9 cellular contexts compared by ENCODE assay signal in the genomic region with DNA sequence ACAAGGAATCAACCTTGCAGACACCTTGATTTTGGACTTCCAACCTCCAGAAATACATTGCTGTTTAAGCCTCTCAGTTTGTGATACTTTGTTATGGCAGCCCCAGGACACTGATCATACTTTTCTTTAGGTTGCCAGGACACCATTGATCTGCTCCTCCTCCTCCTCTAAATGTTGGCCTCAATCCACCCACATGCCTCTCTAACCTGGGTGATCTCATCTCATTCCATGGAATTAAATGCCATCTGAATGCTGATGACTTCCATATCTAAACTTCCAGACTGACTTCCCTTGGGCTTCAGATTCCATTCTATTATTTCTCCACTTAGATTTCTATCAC. TPM values are rescaled to one million over a fixed set of nuclear protein-coding genes. Genes with fewer than 3 reads are reported as not detected.
DNase-seq lines count a peak whose midpoint lies in the region; ATAC-seq, FAIRE-seq and TF ChIP-seq lines count a peak whose summit lies in the region.
"Had no signal": no experiment of that assay in that cellular context is flagged by ENCODE, and none has a peak within 500 bp of the region (broad histone marks: within the 10 kb centered on the region; RNA-seq: fewer than 3 reads in every experiment).

No MANE protein-coding gene starts in this region.

- in situ Hi-C loops in K562 (cut with MboI): no loop called here

- H3K4me3 ChIP-seq in K562 (no peak overlapping the region), mesendoderm (ENCODE audit: low read length) (no peak overlapping the region), uterus (no peak overlapping the region)
- H3K4me3 ChIP-seq: psoas muscle had no signal

- TF ChIP-seq RAD21 in K562 (CRISPR knock-in tag; conservative IDR thresholded peaks at IDR 0.05 in 1 of 2, IDR thresholded peaks at IDR 0.05 in 1 of 2): no peak

- H2BK120ac ChIP-seq in mesendoderm (ENCODE audit: low read depth, low read length): no peak overlapping the region

- H2BK5ac ChIP-seq in mesendoderm (ENCODE audit: low read length): no peak overlapping the region

- H3K9me1 ChIP-seq in K562 (ENCODE audit: control insufficient read depth, insufficient read depth, low read length): no peaks in the 10 kb centered on the region

- no peak overlapping the region for H3K56ac ChIP-seq in mesendoderm (ENCODE audit: low read length)

- BruUV-seq in K562 (replicated peaks; lab: Mats Ljungman, UMichigan): no TSS peak

- TF ChIP-seq EP300 in K562 (IDR thresholded peaks at IDR 0.05; ENCODE audit: low read length): no peak

- ATAC-seq in K562 (no peak), HG02642 (IDR thresholded peaks at IDR 0.05; ENCODE audit: poor library complexity, unreplicated experiment) (no peak)
- ATAC-seq: psoas muscle had no signal

- POLR2A ChIA-PET in K562 (lab: Yijun Ruan, JAX): interaction anchor here (0.6 to 1.2 kb wide), 2 partner anchors 13 to 20 kb away, joined by 4 read pairs; no protein-coding TSS in a partner anchor

- no peak overlapping the region for H4K5ac ChIP-seq in mesendoderm (ENCODE audit: low read length)

- no peak for TF ChIP-seq POLR2A in K562 (conservative IDR thresholded peaks at IDR 0.05)
- TF ChIP-seq POLR2A in uterus (IDR thresholded peaks at IDR 0.05): no peak

- H3K79me2 ChIP-seq in K562 (ENCODE audit: control insufficient read depth, insufficient read depth, low read length) (no peaks in the 10 kb centered on the region), mesendoderm (ENCODE audit: control insufficient read depth, insufficient read depth, low read length) (no peaks in the 10 kb centered on the region)

- H2AFZ ChIP-seq in K562 (ENCODE audit: low read depth, low read length): no peak overlapping the region

- TF ChIP-seq CTCF in K562 (IDR thresholded peaks at IDR 0.05 in 2 of 3, conservative IDR thresholded peaks at IDR 0.05 in 1 of 3; ENCODE audit: insufficient read depth in 2 of 3, low read depth in 1 of 3, low read length in 3 of 3) (no peak), uterus (IDR thresholded peaks at IDR 0.05) (no peak)

- no peak overlapping the region for H2AK5ac ChIP-seq in mesendoderm (ENCODE audit: low read length)

- CTCF ChIA-PET in K562 (lab: Yijun Ruan, JAX; ENCODE audit: low intra/inter-chr PET ratio): no interaction called here

- H3K23ac ChIP-seq in mesendoderm (ENCODE audit: low read length): no peak overlapping the region

- H3K9ac ChIP-seq in K562 (ENCODE audit: insufficient read depth in 1 of 2, low read depth in 2 of 2, low read length in 2 of 2) (no peak overlapping the region), mesendoderm (ENCODE audit: low read length) (no peak overlapping the region)

- H4K8ac ChIP-seq in mesendoderm (ENCODE audit: low read depth, low read length): no peak overlapping the region

- H3K18ac ChIP-seq in mesendoderm (ENCODE audit: low read length): no peak overlapping the region

- H3K4me2 ChIP-seq in K562 (ENCODE audit: insufficient read depth, low read length): no peak overlapping the region
- H3K4me2 ChIP-seq in mesendoderm (ENCODE audit: low read length): no peak overlapping the region

- H3K4ac ChIP-seq in mesendoderm (ENCODE audit: low read depth, low read length): no peak overlapping the region

- no peaks in the 10 kb centered on the region for H3K79me1 ChIP-seq in mesendoderm (ENCODE audit: low read length)

- H4K20me1 ChIP-seq in K562 (replicated peaks; ENCODE audit: control insufficient read depth, insufficient read depth, low read length): 0 out of 2 replicates have a peak, but pooled peaks cover 3% of the 10 kb centered on the region

- H3K9me3 ChIP-seq in K562 (replicated peaks; ENCODE audit: control insufficient read depth, insufficient read depth, low read depth, low read length) (no peaks in the 10 kb centered on the region), uterus (no peaks in the 10 kb centered on the region)
- H3K9me3 ChIP-seq: psoas muscle had no signal

- H3K4me1 ChIP-seq in K562 (replicated peaks in 1 of 2; ENCODE audit: control insufficient read depth in 2 of 2, insufficient read depth in 2 of 2, low read length in 2 of 2): peaks cover 30 to 42% of the 10 kb centered on the region in 2 experiments
- H3K4me1 ChIP-seq in mesendoderm (ENCODE audit: control insufficient read depth, low read depth, low read length): peaks cover 11% of the 10 kb centered on the region
- H3K4me1 ChIP-seq in uterus: no peaks in the 10 kb centered on the region

- intact Hi-C loops in K562 (cut with micrococcal nuclease): no loop called here
- intact Hi-C loops in uterus (cut with DNase I; ENCODE audit: low total_unique reads): no loop called here

- H3K27ac ChIP-seq in K562 (ENCODE audit: extremely low read depth, low read depth, low read length): no peak overlapping the region
- H3K27ac ChIP-seq in mesendoderm (ENCODE audit: low read depth, low read length): no peak overlapping the region
- peak overlapping the region; percentile 78 to 87 for H3K27ac ChIP-seq in uterus
- H3K27ac ChIP-seq: psoas muscle had no signal

- H3K27me3 ChIP-seq in K562 (ENCODE audit: control insufficient read depth in 2 of 2, insufficient read depth in 2 of 2, low read length in 2 of 2) (no peaks in the 10 kb centered on the region), mesendoderm (ENCODE audit: insufficient read depth, low read length, poor library complexity) (no peaks in the 10 kb centered on the region), uterus (no peaks in the 10 kb centered on the region)

- no peak for FAIRE-seq in K562 (lab: Jason Lieb, UNC)

- no peaks in the 10 kb centered on the region for H3K36me3 ChIP-seq in K562 (ENCODE audit: control insufficient read depth, insufficient read depth, low read length)
- H3K36me3 ChIP-seq in mesendoderm (ENCODE audit: control insufficient read depth, insufficient read depth, low read length): no peaks in the 10 kb centered on the region
- H3K36me3 ChIP-seq in uterus: no peaks in the 10 kb centered on the region

- peak; percentile 17 for DNase-seq in activated CD8-positive, alpha-beta memory T cell treated with anti-CD3 and anti-CD28 coated beads for 24 hours
- no peak for DNase-seq in activated CD8-positive, alpha-beta memory T cell treated with anti-CD3 and anti-CD28 coated beads, Interleukin-2, amount 50 U/mL, for 48 hours
- DNase-seq in K562 (ENCODE audit: extremely low read depth in 1 of 4, low spot score in 3 of 4) (no peak), mesendoderm (peak; percentile 52), uterus (no peak), DMS53 treated with DMSO at 0.1 percent for 48 hours (lab: John Stamatoyannopoulos, UW; ENCODE audit: unreplicated experiment) (no peak)
- DNase-seq in stimulated activated CD4-positive, alpha-beta T cell treated with anti-CD3 and anti-CD28 coated beads, Interleukin-1b, Interleukin-23, amount 100 ng/mL, for 48 hours: no peak
- DNase-seq: psoas muscle had no signal

- no peak overlapping the region for H2BK15ac ChIP-seq in mesendoderm (replicated peaks; ENCODE audit: low read depth)

TF ChIP-seq in K562, 482 proteins besides CTCF, POLR2A, EP300 and RAD21 (continues in another document):
- TF ChIP-seq NR2C1 (IDR thresholded peaks at IDR 0.05) (no peak), NR2C1 (tag; IDR thresholded peaks at IDR 0.05) (no peak)

RNA-seq across cellular contexts. Expression of gene PPP1R15B, which starts 7.4 kb away (rescaled TPM):
- total RNA-seq in K562 (2011; cell fraction: chromatin; rRNA removed; ENCODE audit: low replicate concordance): 89.5 and 106 TPM in 2 replicates
- 92.1 and 92.6 TPM in 2 replicates for total RNA-seq in K562 (2011; cell fraction: nucleolus; rRNA removed)
- total RNA-seq in K562 (2011; cell fraction: nucleoplasm; rRNA removed): 106 and 121 TPM in 2 replicates
- total RNA-seq in K562 (2014; rRNA removed) (30.8 and 32.3 TPM in 2 replicates), K562 (2014; rRNA removed; fragmentation: Illumina TruSeq; extraction: Trizol) (42.2 and 45.5 TPM in 2 replicates), K562 (2015; rRNA removed; fragmentation: Illumina TruSeq; extraction: Trizol) (30.6 and 32.4 TPM in 2 replicates), K562 (2021) (46.5 and 48.1 TPM in 2 replicates), uterus (10 to 100 TPM; 20.5 to 58.9 (median 46.4) TPM)
- polyA plus RNA-seq in K562 (2011; rRNA removed) (24.6 and 27.0 TPM in 2 replicates), K562 (2014; fragmentation: Illumina TruSeq; extraction: Trizol) (34.2 and 36.5 TPM in 2 replicates), K562 (2014; fragmentation: Nextera tagmentation; extraction: Ambion mirVana) (10 to 100 TPM; 17.0 to 24.7 TPM), K562 (2014; rRNA removed) (26.9 and 27.2 TPM in 2 replicates)
- polyA plus RNA-seq in K562 (2011; cell fraction: cytosol; rRNA removed): 19.2 and 23.1 TPM in 2 replicates
- 18.4 and 20.5 TPM in 2 replicates for polyA plus RNA-seq in K562 (2011; cell fraction: nucleus; rRNA removed)
- polyA plus RNA-seq in K562 (2012): 15.8 and 22.5 TPM in 2 replicates
- polyA minus RNA-seq in K562 (2011; rRNA and poly(A)+ RNA removed): 47.0 and 63.2 TPM in 2 replicates
- polyA minus RNA-seq in K562 (2011; cell fraction: cytosol; rRNA and poly(A)+ RNA removed): 38.7 and 39.2 TPM in 2 replicates
- 36.5 and 72.2 TPM in 2 replicates for polyA minus RNA-seq in K562 (2011; cell fraction: nucleus; rRNA and poly(A)+ RNA removed)
- polyA plus RNA-seq in mesendoderm (2013, experiment 1 of 2): 26.9 TPM
- polyA plus RNA-seq in mesendoderm (2013, experiment 2 of 2): 25.4 TPM

RNA-seq across cellular contexts. Expression of gene PLEKHA6, which starts 59.3 kb away (rescaled TPM):
- total RNA-seq in K562 (2011; cell fraction: chromatin; rRNA removed; ENCODE audit: low replicate concordance): 0.09 and 0.14 TPM in 2 replicates
- 0.17 TPM in 1 of 2 replicates, not detected in the other for total RNA-seq in K562 (2011; cell fraction: nucleolus; rRNA removed)
- 0.15 TPM in 1 of 2 replicates, not detected in the other for total RNA-seq in K562 (2011; cell fraction: nucleoplasm; rRNA removed)
- not detected in 2 replicates for total RNA-seq in K562 (2014; rRNA removed)
- not detected in 2 replicates for total RNA-seq in K562 (2014; rRNA removed; fragmentation: Illumina TruSeq; extraction: Trizol)
- 0.04 and 0.34 TPM in 2 replicates for total RNA-seq in K562 (2015; rRNA removed; fragmentation: Illumina TruSeq; extraction: Trizol)
- 0.29 and 0.33 TPM in 2 replicates for total RNA-seq in K562 (2021)
- polyA plus RNA-seq in K562 (2011; rRNA removed): 0.01 TPM in 2 replicates
- polyA plus RNA-seq in K562 (2011; cell fraction: cytosol; rRNA removed): 0.01 TPM in 1 of 2 replicates, not detected in the other
- 0.06 and 0.24 TPM in 2 replicates for polyA plus RNA-seq in K562 (2011; cell fraction: nucleus; rRNA removed)
- polyA plus RNA-seq in K562 (2012): 0.21 and 0.35 TPM in 2 replicates
- polyA plus RNA-seq in K562 (2014; fragmentation: Illumina TruSeq; extraction: Trizol): not detected in 2 replicates
- under 1 TPM in 1 of 2 experiments, not detected in 1; under 0.01 TPM for polyA plus RNA-seq in K562 (2014; fragmentation: Nextera tagmentation; extraction: Ambion mirVana)
- polyA plus RNA-seq in K562 (2014; rRNA removed): 0.01 TPM in 1 of 2 replicates, not detected in the other
- 0.04 and 0.06 TPM in 2 replicates for polyA minus RNA-seq in K562 (2011; rRNA and poly(A)+ RNA removed)
- not detected in 2 replicates for polyA minus RNA-seq in K562 (2011; cell fraction: cytosol; rRNA and poly(A)+ RNA removed)
- polyA minus RNA-seq in K562 (2011; cell fraction: nucleus; rRNA and poly(A)+ RNA removed): under 0.01 and 0.11 TPM in 2 replicates
- 1.3 TPM for polyA plus RNA-seq in mesendoderm (2013, experiment 1 of 2)
- polyA plus RNA-seq in mesendoderm (2013, experiment 2 of 2): 1.2 TPM
- total RNA-seq in uterus: 10 to 100 TPM in 1 of 4 donors, 1 to 10 TPM in 3; 5.9 to 13.6 (median 8.4) TPM

Comparison
In these comparisons a context has a peak if more than half of its experiments do, and no peak if none do; other contexts are left out.
1. DNase-seq: peak in activated CD8-positive, alpha-beta memory T cell treated with anti-CD3 and anti-CD28 coated beads for 24 hours (single experiment) and mesendoderm (single experiment); none in activated CD8-positive, alpha-beta memory T cell treated with anti-CD3 and anti-CD28 coated beads, Interleukin-2, amount 50 U/mL, for 48 hours (single experiment), K562 (0 of 4), uterus (0 of 2), DMS53 treated with DMSO at 0.1 percent for 48 hours (single experiment) and stimulated activated CD4-positive, alpha-beta T cell treated with anti-CD3 and anti-CD28 coated beads, Interleukin-1b, Interleukin-23, amount 100 ng/mL, for 48 hours (single experiment).
2. H3K27ac ChIP-seq: peak in uterus (2 of 2); none in K562 (single experiment) and mesendoderm (single experiment).
3. RNA of gene PLEKHA6, which starts 59.3 kb away (total RNA-seq): 5.9 to 13.6 TPM in uterus; 0.04 to 0.34 TPM in K562; every median in the first group is over 4 times any median in the second.